8 cellular contexts compared by ENCODE assay signal in genomic region chr4:931960-932712, GRCh38. TPM values are rescaled to one million over a fixed set of nuclear protein-coding genes. Genes with fewer than 3 reads are reported as not detected.
A peak's percentile ranks its signal among the peaks of the same experiment; 100 is the strongest.
DNase-seq lines count a peak whose midpoint lies in the region; ATAC-seq lines count a peak whose summit lies in the region.

GAK (minus strand) TSS chr4:932316; CDS start chr4:932187, 129 bp downstream.
TMEM175 (plus strand) TSS chr4:932460; CDS start chr4:947740, 15,280 bp downstream.

- no peak within 1 kb of the TSS for H2BK120ac ChIP-seq in mesendoderm (ENCODE audit: low read depth, low read length)

- peaks cover 12% of the 10 kb centered on the region for H3K79me1 ChIP-seq in mesendoderm (ENCODE audit: low read length)

- H3K18ac ChIP-seq in mesendoderm (ENCODE audit: low read length), result peak within 1 kb of the TSS; percentile 5

- in situ Hi-C loops in Caki2 (cut with HindIII; ENCODE audit: low pct_unique_long_range_greater_than_20kb, low sequenced_read_pairs), result no loop called here

- H3K9ac ChIP-seq in HUES48 (ENCODE audit: low read depth, low read length) (peak within 1 kb of the TSS; percentile 83), NT2/D1 (ENCODE audit: insufficient read length, low read depth) (peak within 1 kb of the TSS; percentile 97), endocrine pancreas (ENCODE audit: control insufficient read depth, insufficient read depth, low read length) (peak within 1 kb of the TSS; percentile 96), mesendoderm (ENCODE audit: low read length) (peak within 1 kb of the TSS; percentile 93)

- H3K4ac ChIP-seq in mesendoderm (ENCODE audit: low read depth, low read length), result no peak within 1 kb of the TSS

- H3K27me3 ChIP-seq in HUES48 (ENCODE audit: control insufficient read depth, insufficient read depth, low read length) (no peaks in the 10 kb centered on the region), NT2/D1 (ENCODE audit: insufficient read depth, insufficient read length) (no peaks in the 10 kb centered on the region), endocrine pancreas (ENCODE audit: control insufficient read depth, insufficient read depth, low read length) (no peaks in the 10 kb centered on the region), mesendoderm (ENCODE audit: insufficient read depth, low read length, poor library complexity) (no peaks in the 10 kb centered on the region)

- H4K5ac ChIP-seq in mesendoderm (ENCODE audit: low read length), result no peak within 1 kb of the TSS

- H3K9me3 ChIP-seq in HUES48 (ENCODE audit: control insufficient read depth, insufficient read depth, low read length) (no peaks in the 10 kb centered on the region), NT2/D1 (ENCODE audit: insufficient read depth, low read length) (no peaks in the 10 kb centered on the region), endocrine pancreas (ENCODE audit: control insufficient read depth, low read length) (no peaks in the 10 kb centered on the region)

- no peak within 1 kb of the TSS for H2BK5ac ChIP-seq in mesendoderm (ENCODE audit: low read length)

- H3K79me2 ChIP-seq in mesendoderm (ENCODE audit: control insufficient read depth, insufficient read depth, low read length), result peaks cover 22% of the 10 kb centered on the region

- H3K23ac ChIP-seq in mesendoderm (ENCODE audit: low read length), result peak within 1 kb of the TSS; percentile 94

- peak within 1 kb of the TSS; percentile 100 for H3K4me2 ChIP-seq in mesendoderm (ENCODE audit: low read length)

- H3K4me3 ChIP-seq in HUES48 (ENCODE audit: low read depth, low read length) (peak within 1 kb of the TSS; percentile 81), NT2/D1 (ENCODE audit: insufficient read length, low read depth) (peak within 1 kb of the TSS; percentile 94), endocrine pancreas (ENCODE audit: control insufficient read depth, insufficient read depth, low read length) (peak within 1 kb of the TSS; percentile 86), mesendoderm (ENCODE audit: low read length) (peak within 1 kb of the TSS; percentile 80)

- peaks cover 5% of the 10 kb centered on the region for H3K4me1 ChIP-seq in HUES48 (ENCODE audit: control insufficient read depth, insufficient read depth, low read length)
- H3K4me1 ChIP-seq in NT2/D1 (ENCODE audit: insufficient read depth, insufficient read length), result no peaks in the 10 kb centered on the region
- peaks cover 6% of the 10 kb centered on the region for H3K4me1 ChIP-seq in endocrine pancreas (ENCODE audit: control insufficient read depth, insufficient read depth, low read length)
- H3K4me1 ChIP-seq in mesendoderm (ENCODE audit: control insufficient read depth, low read depth, low read length), result peaks cover 4% of the 10 kb centered on the region

- H3K27ac ChIP-seq in HUES48 (ENCODE audit: low read depth, low read length) (peak within 1 kb of the TSS; percentile 79), mesendoderm (ENCODE audit: low read depth, low read length) (peak within 1 kb of the TSS; percentile 2)

- H3K36me3 ChIP-seq in HUES48 (ENCODE audit: control insufficient read depth, insufficient read depth, low read length), result no peaks in the 10 kb centered on the region
- H3K36me3 ChIP-seq in NT2/D1 (ENCODE audit: insufficient read depth, insufficient read length, low read length), result peaks cover 10% of the 10 kb centered on the region
- H3K36me3 ChIP-seq in endocrine pancreas (ENCODE audit: control insufficient read depth, insufficient read depth, low read length), result no peaks in the 10 kb centered on the region
- no peaks in the 10 kb centered on the region for H3K36me3 ChIP-seq in mesendoderm (ENCODE audit: control insufficient read depth, insufficient read depth, low read length)

- no peak within 1 kb of the TSS for H2BK15ac ChIP-seq in mesendoderm (replicated peaks; ENCODE audit: low read depth)

- peak; percentile 89 for ATAC-seq in GM21423 (IDR thresholded peaks at IDR 0.05; ENCODE audit: unreplicated experiment)

- H4K8ac ChIP-seq in mesendoderm (ENCODE audit: low read depth, low read length), result no peak within 1 kb of the TSS

- DNase-seq in Caki2 (ENCODE audit: low read depth), result peak; percentile 91
- DNase-seq in NT2/D1 (ENCODE audit: low read depth, low spot score), result peak; percentile 96
- DNase-seq in activated CD8-positive, alpha-beta memory T cell treated with anti-CD3 and anti-CD28 coated beads, Interleukin-2, amount 50 U/mL, for 1 hour (ENCODE audit: extremely low read depth), result peak; percentile 69
- DNase-seq in mesendoderm, result peak; percentile 97
- DNase-seq in stimulated activated CD8-positive, alpha-beta memory T cell treated with anti-CD3 and anti-CD28 coated beads, Interleukin-12 subunit alpha, Interleukin-12 subunit beta, amount 100 ng/mL, for 4 hours (ENCODE audit: low read depth), result peak; percentile 98

- WGBS in mesendoderm (ENCODE audit: extremely low coverage, insufficient coverage, low lambda C conversion rate), result no CpG with 5 or more reads among the region's 99 CpGs

- peak within 1 kb of the TSS; percentile 97 for H3K56ac ChIP-seq in mesendoderm (ENCODE audit: low read length)

- H2AK5ac ChIP-seq in mesendoderm (ENCODE audit: low read length), result no peak within 1 kb of the TSS

RNA-seq across cellular contexts. Expression of gene GAK, which starts in this region (rescaled TPM):
- 51.0 and 61.6 TPM in 2 replicates for total RNA-seq in Caki2 (2014; rRNA removed; shearing (Covaris generic); ENCODE audit: low replicate concordance)
- polyA plus RNA-seq in mesendoderm (2013, experiment 1 of 2), result 50.4 TPM
- 48.6 TPM for polyA plus RNA-seq in mesendoderm (2013, experiment 2 of 2)

RNA-seq across cellular contexts. Expression of gene TMEM175, which starts in this region (rescaled TPM):
- total RNA-seq in Caki2 (2014; rRNA removed; shearing (Covaris generic); ENCODE audit: low replicate concordance), result 5.6 and 11.1 TPM in 2 replicates
- polyA plus RNA-seq in mesendoderm (2013, experiment 1 of 2), result 3.8 TPM
- 3.0 TPM for polyA plus RNA-seq in mesendoderm (2013, experiment 2 of 2)

Comparison
In these comparisons a context has a peak if more than half of its experiments do, and no peak if none do; other contexts are left out.
1. Peak in every context shown above with its lines: DNase-seq, ATAC-seq, H3K4me3 ChIP-seq and H3K27ac ChIP-seq.